In the genomic region with DNA sequence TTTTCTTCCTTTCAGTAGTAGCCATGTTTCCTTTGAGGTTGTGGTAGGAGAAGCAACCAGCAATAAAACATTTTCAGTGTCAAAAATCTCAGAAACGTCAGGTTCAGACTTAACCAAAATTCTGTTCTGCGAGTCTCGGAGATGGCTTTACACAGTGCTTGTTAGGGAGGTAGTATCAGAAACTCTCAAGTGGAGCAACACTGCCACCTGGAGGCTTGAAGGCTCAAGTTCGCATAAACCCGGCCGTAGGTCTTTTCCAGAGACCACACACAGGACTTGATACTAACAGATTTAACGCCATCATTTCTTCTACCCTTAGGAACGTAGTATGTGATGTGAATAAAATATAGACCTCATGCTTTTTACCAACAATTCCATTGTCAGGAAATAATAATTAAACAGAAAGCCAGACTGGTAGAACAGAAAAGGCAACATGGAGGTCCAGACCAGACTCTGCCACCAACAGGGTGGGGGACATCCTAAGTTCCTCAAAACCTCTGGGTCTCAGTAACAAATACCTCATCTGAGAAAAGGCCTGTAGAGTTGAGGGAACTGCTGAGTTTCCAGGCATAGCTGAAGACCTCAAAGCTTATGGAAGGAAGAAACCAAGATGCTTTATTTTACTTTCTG, we compare ENCODE assay signal across 7 cellular contexts. TPM values are rescaled to one million over a fixed set of nuclear protein-coding genes. Genes with fewer than 3 reads are reported as not detected.
A peak's percentile ranks its signal among the peaks of the same experiment; 100 is the strongest.
DNase-seq lines count a peak whose midpoint lies in the region; ATAC-seq and TF ChIP-seq lines count a peak whose summit lies in the region.

No MANE protein-coding gene starts in this region.

- H3K9me3 Mint-ChIP-seq in T-helper 1 cell treated with Interleukin-12 subunit alpha and Interleukin-12 subunit beta and Interleukin-4 antibody, amounts not matched to agents 30 μg/mL and 1 μg/mL, for 36 hours = no peaks in the 10 kb centered on the region

- in situ Hi-C loops in GM13977 (cut with MboI; ENCODE audit: low pct_unique_long_range_greater_than_20kb, low sequenced_read_pairs, unreplicated experiment) = loop anchor here (10.0 to 25.0 kb wide), 2 partner anchors 733 to 976 kb away; no protein-coding TSS in a partner anchor

- H3K4me3 ChIP-seq in right atrium auricular region (no peak overlapping the region), sigmoid colon (peak overlapping the region in 2 of 4 donors; percentile 16 to 80)

- TF ChIP-seq CTCF in GM13977 (IDR thresholded peaks at IDR 0.05; ENCODE audit: extremely low read depth, insufficient read depth, missing control alignments) (peak; percentile 82), right atrium auricular region (IDR thresholded peaks at IDR 0.05) (peak; percentile 57 to 90), sigmoid colon (IDR thresholded peaks at IDR 0.05) (peak; percentile 70 to 88 (median 82))

- peaks cover 70% of the 10 kb centered on the region for H3K4me1 Mint-ChIP-seq in T-helper 1 cell treated with Interleukin-12 subunit alpha and Interleukin-12 subunit beta and Interleukin-4 antibody, amounts not matched to agents 30 μg/mL and 1 μg/mL, for 36 hours (ENCODE audit: low read depth)

- WGBS in sigmoid colon, 2 donors = 0 to 2% methylated on average over 8 of the region's 8 CpGs

- no peaks in the 10 kb centered on the region for H3K9me3 ChIP-seq in right atrium auricular region
- no peaks in the 10 kb centered on the region for H3K9me3 ChIP-seq in sigmoid colon

- H3K27ac ChIP-seq in right atrium auricular region = peak overlapping the region; percentile 26
- peak overlapping the region; percentile 16 to 93 (median 88) for H3K27ac ChIP-seq in sigmoid colon

- peaks cover 71% of the 10 kb centered on the region for H3K36me3 Mint-ChIP-seq in T-helper 1 cell treated with Interleukin-12 subunit alpha and Interleukin-12 subunit beta and Interleukin-4 antibody, amounts not matched to agents 30 μg/mL and 1 μg/mL, for 36 hours (ENCODE audit: low read depth)

- H3K4me3 Mint-ChIP-seq in T-helper 1 cell treated with Interleukin-12 subunit alpha and Interleukin-12 subunit beta and Interleukin-4 antibody, amounts not matched to agents 30 μg/mL and 1 μg/mL, for 36 hours = peak overlapping the region; percentile 98

- no peak for TF ChIP-seq EP300 in sigmoid colon (IDR thresholded peaks at IDR 0.05)

- no peaks in the 10 kb centered on the region for H3K27me3 Mint-ChIP-seq in T-helper 1 cell treated with Interleukin-12 subunit alpha and Interleukin-12 subunit beta and Interleukin-4 antibody, amounts not matched to agents 30 μg/mL and 1 μg/mL, for 36 hours (ENCODE audit: low read depth)

- peak overlapping the region; percentile 78 for H3K27ac Mint-ChIP-seq in T-helper 1 cell treated with Interleukin-12 subunit alpha and Interleukin-12 subunit beta and Interleukin-4 antibody, amounts not matched to agents 30 μg/mL and 1 μg/mL, for 36 hours

- no peaks in the 10 kb centered on the region for H3K27me3 ChIP-seq in right atrium auricular region
- H3K27me3 ChIP-seq in sigmoid colon = no peaks in the 10 kb centered on the region

- peak; percentile 79 for ATAC-seq in HG02840 (IDR thresholded peaks at IDR 0.05; ENCODE audit: low FRiP score, unreplicated experiment)

- TF ChIP-seq POLR2A in sigmoid colon (IDR thresholded peaks at IDR 0.05) = no peak

- no peaks in the 10 kb centered on the region for H3K36me3 ChIP-seq in right atrium auricular region
- H3K36me3 ChIP-seq in sigmoid colon = peaks cover 0 to 24% (median 10%) of the 10 kb centered on the region in 4 donors

- H3K4me1 ChIP-seq in right atrium auricular region (peaks cover 0 to 40% of the 10 kb centered on the region in 2 donors), sigmoid colon (peaks cover 0 to 71% (median 40%) of the 10 kb centered on the region in 4 donors)

- intact Hi-C loops in sigmoid colon (cut with DNase I) = loop anchor here (1.0 to 10.0 kb wide), 5 partner anchors 49 to 1111 kb away; no protein-coding TSS in a partner anchor

- DNase-seq in GM13977 (ENCODE audit: low spot score) = peak; percentile 72
- DNase-seq in NCI-H146 (lab: John Stamatoyannopoulos, UW) = peak; percentile 64
- peak in 52 of 56 donors; percentile 7 to 90 (median 56) for DNase-seq in amygdala (lab: John Stamatoyannopoulos, UW)
- peak; percentile 90 for DNase-seq in right atrium auricular region (ENCODE audit: low spot score)
- peak; percentile 91 for DNase-seq in sigmoid colon

RNA-seq across cellular contexts. Expression of a gene that starts 8.5 kb away (rescaled TPM):
- 10 to 100 TPM in 1 of 2 donors, 1 to 10 TPM in 1; 7.3 to 22.0 TPM for total RNA-seq in right atrium auricular region
- 10 to 100 TPM; 44.3 to 77.7 (median 72.8) TPM for total RNA-seq in sigmoid colon
- polyA plus RNA-seq in sigmoid colon = 10 to 100 TPM in 2 of 3 donors, 1 to 10 TPM in 1; 9.0 to 20.1 (median 12.0) TPM
